12 cellular contexts compared by ENCODE assay signal in the genomic region with DNA sequence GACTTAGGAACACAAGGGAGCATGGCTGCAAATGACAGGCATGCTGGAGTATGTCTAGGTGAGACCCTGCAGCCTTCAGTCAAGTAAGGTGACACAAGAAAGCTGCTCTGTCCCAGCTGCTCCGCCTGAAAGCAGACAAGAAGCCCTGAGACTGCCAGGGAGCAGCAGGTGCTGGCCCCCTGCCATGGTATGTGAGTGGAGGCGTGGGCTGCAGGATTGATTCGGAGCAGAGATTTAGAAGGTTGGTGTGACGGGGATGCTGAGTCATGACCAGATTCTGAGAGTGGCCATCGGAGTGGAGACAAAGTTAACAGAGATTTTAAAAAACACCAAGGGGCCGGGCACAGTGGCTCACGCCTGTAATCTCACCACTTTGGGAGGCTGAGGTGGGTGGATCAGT. TPM values are rescaled to one million over a fixed set of nuclear protein-coding genes. Genes with fewer than 3 reads are reported as not detected.
DNase-seq lines count a peak whose midpoint lies in the region; ATAC-seq and TF ChIP-seq lines count a peak whose summit lies in the region.
"Had no signal": no experiment of that assay in that cellular context is flagged by ENCODE, and none has a peak within 500 bp of the region (broad histone marks: within the 10 kb centered on the region; RNA-seq: fewer than 3 reads in every experiment).

No MANE protein-coding gene starts in this region.

- intact Hi-C loops in prostate gland (cut with DNase I): no loop called here

- H3K27me3 ChIP-seq in prostate gland (replicated peaks; ENCODE audit: insufficient read depth): no peaks in the 10 kb centered on the region

- H3K27ac Mint-ChIP-seq in progenitor cell of endocrine pancreas: no peak overlapping the region
- H3K27ac Mint-ChIP-seq: activated T-helper 2 cell treated with anti-CD3 and anti-CD28 coated beads, Interferon-gamma antibody, Interleukin-2, Interleukin-4, amounts not matched to agents 10 μg/mL and 5 μg/mL and 100 μg/mL, durations not matched to agents 14 hours and 24 hours and 36 hours had no signal

- no peaks in the 10 kb centered on the region for H3K9me3 Mint-ChIP-seq in progenitor cell of endocrine pancreas (ENCODE audit: low read depth)
- H3K9me3 Mint-ChIP-seq: activated T-helper 2 cell treated with anti-CD3 and anti-CD28 coated beads, Interferon-gamma antibody, Interleukin-2, Interleukin-4, amounts not matched to agents 10 μg/mL and 5 μg/mL and 100 μg/mL, durations not matched to agents 14 hours and 24 hours and 36 hours had no signal

- H3K36me3 Mint-ChIP-seq in progenitor cell of endocrine pancreas (ENCODE audit: insufficient read depth): peaks cover 23% of the 10 kb centered on the region

- H3K9me3 ChIP-seq in prostate gland: no peaks in the 10 kb centered on the region

- DNase-seq in EL (peak; percentile 95), NCI-H69 (lab: John Stamatoyannopoulos, UW) (peak; percentile 69), dermis blood vessel endothelial cell (peak; percentile 72), prostate gland (ENCODE audit: low spot score) (peak; percentile 39), progenitor cell of endocrine pancreas (ENCODE audit: low spot score, unreplicated experiment) (no peak), ureter (ENCODE audit: low spot score) (no peak)
- DNase-seq: GOT3 had no signal

- H3K27me3 Mint-ChIP-seq in progenitor cell of endocrine pancreas: peaks cover 3% of the 10 kb centered on the region

- no peak for TF ChIP-seq CTCF in prostate gland (IDR thresholded peaks at IDR 0.05)
- no peak for TF ChIP-seq CTCF in progenitor cell of endocrine pancreas (IDR thresholded peaks at IDR 0.05; ENCODE audit: unreplicated experiment)

- H3K4me3 ChIP-seq in prostate gland: no peak overlapping the region

- peaks cover 0 to 3% of the 10 kb centered on the region in 2 donors for H3K36me3 ChIP-seq in prostate gland

- peaks cover 2% of the 10 kb centered on the region for H3K4me1 Mint-ChIP-seq in progenitor cell of endocrine pancreas (ENCODE audit: low read depth)

- 54% methylated on average over 7 of the region's 7 CpGs for WGBS in prostate gland

- H3K4me3 Mint-ChIP-seq in progenitor cell of endocrine pancreas (ENCODE audit: low read depth): no peak overlapping the region

- no peak for TF ChIP-seq POLR2A in prostate gland (IDR thresholded peaks at IDR 0.05)

- H3K4me1 ChIP-seq in prostate gland (replicated peaks): peaks cover 6% of the 10 kb centered on the region

- H3K27ac ChIP-seq in prostate gland: no peak overlapping the region

- no peak for ATAC-seq in HG02610 (IDR thresholded peaks at IDR 0.05; ENCODE audit: unreplicated experiment)
- ATAC-seq in GM19351 (IDR thresholded peaks at IDR 0.05; ENCODE audit: unreplicated experiment): no peak

RNA-seq across cellular contexts. Expression of a gene that starts 17.8 kb away (rescaled TPM):
- total RNA-seq in dermis blood vessel endothelial cell (13.3 and 37.6 TPM in 2 replicates), prostate gland (10 to 100 TPM; 52.7 to 76.3 TPM), progenitor cell of endocrine pancreas (45.0 and 63.3 TPM in 2 replicates), ureter (73.6 TPM)

RNA-seq across cellular contexts. Expression of a gene that starts 51.6 kb away (rescaled TPM):
- 0.09 TPM in 1 of 2 replicates, not detected in the other for total RNA-seq in dermis blood vessel endothelial cell
- under 1 TPM; 0.23 to 0.77 TPM for total RNA-seq in prostate gland
- total RNA-seq in progenitor cell of endocrine pancreas: not detected in 2 replicates
- 5.5 TPM for total RNA-seq in ureter
- total RNA-seq: activated T-helper 2 cell treated with anti-CD3 and anti-CD28 coated beads, Interferon-gamma antibody, Interleukin-2, Interleukin-4, amounts not matched to agents 10 μg/mL and 5 μg/mL and 100 μg/mL, durations not matched to agents 14 hours and 24 hours and 36 hours; frontal cortex; T-helper 1 cell treated with Interleukin-12 subunit alpha and Interleukin-12 subunit beta and Interleukin-4 antibody, amounts not matched to agents 30 ng/mL and 1 ng/mL, for 36 hours had no signal

Comparison
In these comparisons a context has a peak if more than half of its experiments do, and no peak if none do; other contexts are left out.
1. DNase-seq: peak in EL (single experiment), NCI-H69 (single experiment), dermis blood vessel endothelial cell (single experiment) and prostate gland (single experiment); none in progenitor cell of endocrine pancreas (single experiment) and ureter (single experiment).